Comparison of ENCODE assay signal across 8 cellular contexts in the genomic region with DNA sequence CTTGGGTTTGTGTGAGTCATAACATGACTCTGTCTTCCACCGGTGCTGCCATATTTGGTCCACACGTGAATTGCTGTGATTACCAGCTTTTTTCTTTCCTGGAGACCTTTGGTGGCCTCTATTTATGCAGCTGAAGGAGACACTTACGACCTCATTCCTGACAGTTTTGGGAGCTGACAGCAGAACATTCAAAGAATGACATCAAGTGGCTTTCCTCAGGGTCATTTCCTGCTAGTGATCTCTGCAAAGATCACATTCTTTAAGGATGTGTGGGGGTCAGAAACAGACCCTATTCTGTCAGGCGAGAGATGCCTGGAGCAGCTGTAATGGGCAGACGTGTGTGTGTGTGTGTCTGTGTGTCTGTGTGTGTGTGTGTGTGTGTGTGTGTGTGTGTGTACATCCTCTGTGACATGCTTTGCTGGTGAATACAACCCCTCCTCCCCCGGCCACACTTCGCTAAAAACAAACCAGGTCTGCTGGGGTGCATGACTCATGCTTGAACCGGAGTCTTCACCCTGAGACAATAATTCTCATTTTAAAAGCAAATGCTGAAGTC.
A peak's percentile ranks its signal among the peaks of the same experiment; 100 is the strongest.
DNase-seq lines count a peak whose midpoint lies in the region; ATAC-seq and TF ChIP-seq lines count a peak whose summit lies in the region.

No MANE protein-coding gene starts in this region.

- H3F3A ChIP-seq in Loucy (ENCODE audit: low read depth): no peaks in the 10 kb centered on the region

- POLR2A ChIA-PET in CD4-positive, alpha-beta T cell (lab: Charles Lee): interaction anchor here (1.1 kb wide), 1 partner anchor 581 kb away, joined by 5 read pairs; no protein-coding TSS in a partner anchor

- CTCF ChIA-PET in CD4-positive, alpha-beta T cell (lab: Charles Lee): interaction anchor here (1.5 kb wide), 1 partner anchor 581 kb away, joined by 4 read pairs; no protein-coding TSS in a partner anchor

- no peaks in the 10 kb centered on the region for H3K9me2 ChIP-seq in Loucy (replicated peaks; ENCODE audit: low read depth, low read length)

- no peak for TF ChIP-seq CTCF in CD4-positive, alpha-beta T cell (IDR thresholded peaks at IDR 0.05)
- no peak for TF ChIP-seq CTCF in Loucy (conservative IDR thresholded peaks at IDR 0.05; ENCODE audit: low read length)
- no peak for TF ChIP-seq CTCF in progenitor cell of endocrine pancreas (IDR thresholded peaks at IDR 0.05; ENCODE audit: unreplicated experiment)

- no peak overlapping the region for H3K9ac ChIP-seq in Loucy (ENCODE audit: low read depth, low read length, poor library complexity, severe bottlenecking)

- H3K27me3 ChIP-seq in CD4-positive, alpha-beta T cell (ENCODE audit: control insufficient read depth, insufficient read depth, low read length): no peaks in the 10 kb centered on the region
- no peaks in the 10 kb centered on the region for H3K27me3 ChIP-seq in Loucy (ENCODE audit: insufficient read depth, low read length, poor library complexity, severe bottlenecking)

- no peaks in the 10 kb centered on the region for H4K20me1 ChIP-seq in Loucy (ENCODE audit: insufficient read depth, low read length, poor library complexity, severe bottlenecking)

- no peaks in the 10 kb centered on the region for H3K9me3 Mint-ChIP-seq in CD4-positive, alpha-beta T cell
- H3K9me3 Mint-ChIP-seq in activated T-helper 2 cell treated with anti-CD3 and anti-CD28 coated beads, Interferon-gamma antibody, Interleukin-2, Interleukin-4, amounts not matched to agents 10 μg/mL and 5 μg/mL and 100 μg/mL, durations not matched to agents 14 hours and 24 hours and 36 hours: no peaks in the 10 kb centered on the region
- peaks cover 4% of the 10 kb centered on the region for H3K9me3 Mint-ChIP-seq in progenitor cell of endocrine pancreas (ENCODE audit: low read depth)

- no peak overlapping the region for H3K4me3 Mint-ChIP-seq in CD4-positive, alpha-beta T cell
- H3K4me3 Mint-ChIP-seq in activated T-helper 2 cell treated with anti-CD3 and anti-CD28 coated beads, Interferon-gamma antibody, Interleukin-2, Interleukin-4, amounts not matched to agents 10 μg/mL and 5 μg/mL and 100 μg/mL, durations not matched to agents 14 hours and 24 hours and 36 hours (ENCODE audit: low read depth): no peak overlapping the region
- H3K4me3 Mint-ChIP-seq in progenitor cell of endocrine pancreas (ENCODE audit: low read depth): no peak overlapping the region

- H3K4me1 ChIP-seq in Loucy (ENCODE audit: insufficient read depth, low read length, poor library complexity, severe bottlenecking): peaks cover 9% of the 10 kb centered on the region

- H3K36me3 ChIP-seq in Loucy (ENCODE audit: insufficient read depth, low read length): no peaks in the 10 kb centered on the region

- H3K4me1 Mint-ChIP-seq in CD4-positive, alpha-beta T cell (ENCODE audit: low read depth): no peaks in the 10 kb centered on the region
- H3K4me1 Mint-ChIP-seq in activated T-helper 2 cell treated with anti-CD3 and anti-CD28 coated beads, Interferon-gamma antibody, Interleukin-2, Interleukin-4, amounts not matched to agents 10 μg/mL and 5 μg/mL and 100 μg/mL, durations not matched to agents 14 hours and 24 hours and 36 hours (ENCODE audit: low read depth): peaks cover 11% of the 10 kb centered on the region
- H3K4me1 Mint-ChIP-seq in progenitor cell of endocrine pancreas (ENCODE audit: low read depth): peaks cover 4% of the 10 kb centered on the region

- H3K27ac ChIP-seq in CD4-positive, alpha-beta T cell (ENCODE audit: low read depth, low read length): no peak overlapping the region

- intact Hi-C loops in CD4-positive, alpha-beta T cell (cut with DNase I, micrococcal nuclease): loop anchor here in 1 of 2 experiments (5.0 kb wide), 1 partner anchor 1679 kb away; no protein-coding TSS in a partner anchor
- intact Hi-C loops in activated T-helper 2 cell treated with anti-CD3 and anti-CD28 coated beads, Interferon-gamma antibody, Interleukin-2, Interleukin-4, amounts not matched to agents 10 μg/mL and 5 μg/mL and 100 μg/mL, durations not matched to agents 14 hours and 24 hours and 36 hours (cut with micrococcal nuclease): loop anchor here (10.0 kb wide), 1 partner anchor 352 kb away; no protein-coding TSS in a partner anchor

- H3K4me2 ChIP-seq in Loucy (ENCODE audit: low read depth, low read length, poor library complexity, severe bottlenecking): no peak overlapping the region

- H2AFZ ChIP-seq in Loucy (ENCODE audit: low read length): 0 out of 2 replicates have a peak overlapping the region, but pooled peaks have one; percentile 39

- no peaks in the 10 kb centered on the region for H3K79me2 ChIP-seq in Loucy (ENCODE audit: insufficient read depth, low read length)

- no peaks in the 10 kb centered on the region for H3K9me3 ChIP-seq in CD4-positive, alpha-beta T cell (ENCODE audit: control insufficient read depth, low read length)
- H3K9me3 ChIP-seq in Loucy (ENCODE audit: insufficient read depth, low read depth, low read length): no peaks in the 10 kb centered on the region

- H3K27me3 Mint-ChIP-seq in CD4-positive, alpha-beta T cell: no peaks in the 10 kb centered on the region
- H3K27me3 Mint-ChIP-seq in activated T-helper 2 cell treated with anti-CD3 and anti-CD28 coated beads, Interferon-gamma antibody, Interleukin-2, Interleukin-4, amounts not matched to agents 10 μg/mL and 5 μg/mL and 100 μg/mL, durations not matched to agents 14 hours and 24 hours and 36 hours (ENCODE audit: low read depth): peaks cover 16% of the 10 kb centered on the region
- H3K27me3 Mint-ChIP-seq in progenitor cell of endocrine pancreas: peaks cover 15% of the 10 kb centered on the region

- no peak overlapping the region for H3K27ac Mint-ChIP-seq in CD4-positive, alpha-beta T cell
- no peak overlapping the region for H3K27ac Mint-ChIP-seq in activated T-helper 2 cell treated with anti-CD3 and anti-CD28 coated beads, Interferon-gamma antibody, Interleukin-2, Interleukin-4, amounts not matched to agents 10 μg/mL and 5 μg/mL and 100 μg/mL, durations not matched to agents 14 hours and 24 hours and 36 hours
- H3K27ac Mint-ChIP-seq in progenitor cell of endocrine pancreas: no peak overlapping the region

- H3K4me3 ChIP-seq in Loucy (ENCODE audit: low read length, poor library complexity, severe bottlenecking): no peak overlapping the region

- DNase-seq in CD4-positive, alpha-beta T cell: peak in 8 of 10 experiments; percentile 4 to 68 (median 37)
- DNase-seq in activated T-helper 2 cell treated with anti-CD3 and anti-CD28 coated beads, Interferon-gamma antibody, Interleukin-2, Interleukin-4, amounts not matched to agents 10 μg/mL and 5 μg/mL and 100 μg/mL, durations not matched to agents 14 hours and 24 hours and 36 hours (ENCODE audit: low spot score): peak; percentile 31
- peak; percentile 99 for DNase-seq in islet precursor cell
- DNase-seq in stimulated activated naive CD8-positive, alpha-beta T cell treated with anti-CD3 and anti-CD28 coated beads, Interleukin-15, Interleukin-2, amounts not matched to agents 100 U/mL and 50 U/mL, for 24 hours: peak; percentile 29
- DNase-seq in progenitor cell of endocrine pancreas (ENCODE audit: low spot score, unreplicated experiment): no peak
- DNase-seq in NCI-H748 treated with DMSO at 0.1 percent for 48 hours (lab: John Stamatoyannopoulos, UW): no peak

- H3K36me3 Mint-ChIP-seq in CD4-positive, alpha-beta T cell (ENCODE audit: low read depth): no peaks in the 10 kb centered on the region
- no peaks in the 10 kb centered on the region for H3K36me3 Mint-ChIP-seq in activated T-helper 2 cell treated with anti-CD3 and anti-CD28 coated beads, Interferon-gamma antibody, Interleukin-2, Interleukin-4, amounts not matched to agents 10 μg/mL and 5 μg/mL and 100 μg/mL, durations not matched to agents 14 hours and 24 hours and 36 hours (ENCODE audit: low read depth)
- no peaks in the 10 kb centered on the region for H3K36me3 Mint-ChIP-seq in progenitor cell of endocrine pancreas (ENCODE audit: insufficient read depth)

- ATAC-seq in CD4-positive, alpha-beta T cell (ENCODE audit: poor library complexity): peak; percentile 57
- peak; percentile 25 for ATAC-seq in stimulated activated naive CD8-positive, alpha-beta T cell treated with anti-CD3 and anti-CD28 coated beads, Interleukin-15, Interleukin-2, amounts not matched to agents 100 U/mL and 50 U/mL, for 24 hours
- ATAC-seq in HG03354 (IDR thresholded peaks at IDR 0.05; ENCODE audit: poor library complexity, severe bottlenecking, unreplicated experiment): no peak

Comparison
In these comparisons a context has a peak if more than half of its experiments do, and no peak if none do; other contexts are left out.
1. DNase-seq: peak in CD4-positive, alpha-beta T cell (8 of 10), activated T-helper 2 cell treated with anti-CD3 and anti-CD28 coated beads, Interferon-gamma antibody, Interleukin-2, Interleukin-4, amounts not matched to agents 10 μg/mL and 5 μg/mL and 100 μg/mL, durations not matched to agents 14 hours and 24 hours and 36 hours (single experiment), islet precursor cell (single experiment) and stimulated activated naive CD8-positive, alpha-beta T cell treated with anti-CD3 and anti-CD28 coated beads, Interleukin-15, Interleukin-2, amounts not matched to agents 100 U/mL and 50 U/mL, for 24 hours (single experiment); none in progenitor cell of endocrine pancreas (single experiment) and NCI-H748 treated with DMSO at 0.1 percent for 48 hours (single experiment).